In the genomic region with DNA sequence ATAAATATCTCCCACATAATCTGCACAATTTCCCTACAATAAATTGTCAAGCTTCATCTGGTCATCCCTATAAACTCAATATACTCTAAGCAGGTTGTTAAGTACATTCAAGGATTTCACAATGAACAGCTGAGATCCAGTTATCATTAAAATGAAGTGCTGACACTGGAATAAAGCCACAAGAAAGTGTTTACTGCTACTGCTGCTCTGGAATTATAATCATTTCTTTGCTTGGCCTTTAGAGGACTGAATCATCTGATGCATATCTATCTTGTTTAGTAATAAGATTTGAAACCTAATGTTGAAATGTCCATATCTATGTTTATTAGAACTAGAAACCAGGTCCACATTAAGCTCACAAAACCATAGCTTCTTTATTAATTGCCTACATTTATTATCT, we compare ENCODE assay signal across 1 cellular context.
TF ChIP-seq lines count a peak whose summit lies in the region.

No MANE protein-coding gene starts in this region.

TF ChIP-seq in IMR-90, 13 proteins besides CTCF, POLR2A, EP300 and RAD21 (continued from another document):
- TF ChIP-seq, protein P1, sequence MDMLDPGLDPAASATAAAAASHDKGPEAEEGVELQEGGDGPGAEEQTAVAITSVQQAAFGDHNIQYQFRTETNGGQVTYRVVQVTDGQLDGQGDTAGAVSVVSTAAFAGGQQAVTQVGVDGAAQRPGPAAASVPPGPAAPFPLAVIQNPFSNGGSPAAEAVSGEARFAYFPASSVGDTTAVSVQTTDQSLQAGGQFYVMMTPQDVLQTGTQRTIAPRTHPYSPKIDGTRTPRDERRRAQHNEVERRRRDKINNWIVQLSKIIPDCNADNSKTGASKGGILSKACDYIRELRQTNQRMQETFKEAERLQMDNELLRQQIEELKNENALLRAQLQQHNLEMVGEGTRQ (IDR thresholded peaks at IDR 0.05; ENCODE audit: low read depth, low read length): no peak
- no peak for TF ChIP-seq RCOR1 (IDR thresholded peaks at IDR 0.05; ENCODE audit: insufficient replicate concordance, low read length)
